In genomic region chr6:33921745-33922144, GRCh38 we compare ENCODE assay signal across 25 cellular contexts.
"Had no signal": no experiment of that assay in that cellular context is flagged by ENCODE, and none has a peak within 500 bp of the region (broad histone marks: within the 10 kb centered on the region; RNA-seq: fewer than 3 reads in every experiment).

No MANE protein-coding gene starts in this region.

- H3K4me2 ChIP-seq: smooth muscle cell had no signal

- DNase-seq: hypothalamus; immature natural killer cell; left ventricle myocardium inferior; mesendoderm; naive B cell; natural killer cell; occipital lobe; ovary; right lobe of liver; stimulated activated CD4-positive, alpha-beta T cell treated with anti-CD3 and anti-CD28 coated beads, Interleukin-1b, Interleukin-23, amount 100 ng/mL, for 48 hours; stimulated activated CD4-positive, alpha-beta T cell treated with anti-CD3 and anti-CD28 coated beads, Interleukin-2, amount 100 ng/mL, for 48 hours; stimulated activated CD4-positive, alpha-beta T cell treated with anti-CD3 and anti-CD28 coated beads, Interleukin-4, amount 100 ng/mL, for 4 hours; stimulated activated CD8-positive, alpha-beta memory T cell treated with anti-CD3 and anti-CD28 coated beads, Interleukin-4, amount 100 ng/mL, for 48 hours; stimulated activated naive CD4-positive, alpha-beta T cell; uterus had no signal

- H3K27me3 Mint-ChIP-seq: stimulated activated naive CD8-positive, alpha-beta T cell treated with anti-CD3 and anti-CD28 coated beads, Interleukin-15, Interleukin-2, amounts not matched to agents 100 ng/mL and 50 ng/mL, for 24 hours had no signal

- H3K36me3 ChIP-seq: left ventricle myocardium inferior, neutrophil, ovary, right atrium auricular region, right lobe of liver, tibial nerve, uterus had no signal

- H3K9me3 ChIP-seq: left ventricle myocardium inferior, neutrophil, ovary, right atrium auricular region, right lobe of liver, tibial nerve, uterus had no signal

- H3K36me3 Mint-ChIP-seq: mesothelial cell of epicardium, naive B cell, natural killer cell, type B pancreatic cell had no signal

- H3K27me3 ChIP-seq: neutrophil, ovary, right atrium auricular region, right lobe of liver, tibial nerve, uterus had no signal

- H3K4me3 Mint-ChIP-seq: mesothelial cell of epicardium; natural killer cell; stimulated activated naive CD8-positive, alpha-beta T cell treated with anti-CD3 and anti-CD28 coated beads, Interleukin-15, Interleukin-2, amounts not matched to agents 100 ng/mL and 50 ng/mL, for 24 hours; type B pancreatic cell had no signal

- H3K27ac ChIP-seq: left ventricle myocardium inferior, neutrophil, ovary, right atrium auricular region, right lobe of liver, tibial nerve, uterus had no signal

- H3K4me3 ChIP-seq: left ventricle myocardium inferior, lung, ovary, right atrium auricular region, right lobe of liver, smooth muscle cell, tibial nerve, uterus had no signal

- H3K4me1 ChIP-seq: left ventricle myocardium inferior, right atrium auricular region, right lobe of liver, tibial nerve had no signal

- H3K27ac Mint-ChIP-seq: immature natural killer cell; mesothelial cell of epicardium; natural killer cell; progenitor cell of endocrine pancreas; stimulated activated naive CD8-positive, alpha-beta T cell treated with anti-CD3 and anti-CD28 coated beads, Interleukin-15, Interleukin-2, amounts not matched to agents 100 ng/mL and 50 ng/mL, for 24 hours; type B pancreatic cell had no signal

- H3K4me1 Mint-ChIP-seq: immature natural killer cell, mesothelial cell of epicardium had no signal

- FAIRE-seq: islet of Langerhans had no signal

- H3K9me3 Mint-ChIP-seq: immature natural killer cell; mesothelial cell of epicardium; naive B cell; natural killer cell; stimulated activated naive CD8-positive, alpha-beta T cell treated with anti-CD3 and anti-CD28 coated beads, Interleukin-15, Interleukin-2, amounts not matched to agents 100 ng/mL and 50 ng/mL, for 24 hours; type B pancreatic cell had no signal

- ATAC-seq: natural killer cell, right lobe of liver had no signal
